15 cellular contexts compared by ENCODE assay signal in the genomic region with DNA sequence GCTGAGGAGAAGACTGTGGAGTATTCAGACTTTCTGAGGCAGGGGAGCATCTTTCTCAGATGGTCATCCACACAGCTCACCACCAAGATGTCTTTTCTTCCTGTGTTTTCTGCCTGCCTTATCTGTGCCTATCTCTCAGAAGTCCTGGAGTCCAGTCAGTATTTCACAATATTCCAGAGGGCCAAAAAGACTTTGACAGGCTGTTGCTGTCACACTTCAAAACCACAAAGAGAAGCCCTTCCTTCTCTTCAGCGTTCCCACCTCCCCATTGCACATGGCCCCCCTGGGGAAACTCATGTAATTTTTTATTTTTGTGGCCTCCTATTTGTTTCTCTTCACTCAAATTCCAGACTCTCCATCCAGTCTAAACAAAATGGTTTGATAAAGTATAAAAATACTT.
DNase-seq lines count a peak whose midpoint lies in the region; ATAC-seq and TF ChIP-seq lines count a peak whose summit lies in the region.
"Had no signal": no experiment of that assay in that cellular context is flagged by ENCODE, and none has a peak within 500 bp of the region (broad histone marks: within the 10 kb centered on the region; RNA-seq: fewer than 3 reads in every experiment).

No MANE protein-coding gene starts in this region.

- H3K9me1 ChIP-seq in IMR-90 (ENCODE audit: insufficient read depth, low read length) = no peaks in the 10 kb centered on the region

- no peak overlapping the region for H2AK5ac ChIP-seq in IMR-90 (ENCODE audit: low read depth, low read length)

- dilution Hi-C loops in IMR-90 (cut with HindIII; ENCODE audit: low sequenced_read_pairs, unreplicated experiment) = no loop called here

- no peak for TF ChIP-seq RAD21 in IMR-90 (IDR thresholded peaks at IDR 0.05; ENCODE audit: low read length)

- no peaks in the 10 kb centered on the region for H3K9me3 ChIP-seq in right atrium auricular region
- H3K9me3 ChIP-seq in IMR-90 (ENCODE audit: control insufficient read depth, insufficient read depth, low read length) = no peaks in the 10 kb centered on the region
- H3K9me3 ChIP-seq: BLaER1 treated with 17β-estradiol and CSF1 and Interleukin-3, amounts not matched to agents 10 nM and 100 nM had no signal

- H3K27ac ChIP-seq in right atrium auricular region (no peak overlapping the region), IMR-90 (ENCODE audit: insufficient read depth, low read length) (no peak overlapping the region)
- H3K27ac ChIP-seq: BLaER1 treated with 17β-estradiol and CSF1 and Interleukin-3, amounts not matched to agents 10 nM and 100 nM; GM23248 had no signal

- intact Hi-C loops in Right ventricle myocardium inferior (cut with DNase I) = no loop called here
- intact Hi-C loops in IMR-90 (cut with micrococcal nuclease) = no loop called here
- intact Hi-C loops in left cardiac atrium (cut with DNase I) = no loop called here
- intact Hi-C loops in sciatic nerve (cut with DNase I) = no loop called here

- H3K14ac ChIP-seq in IMR-90 (replicated peaks; ENCODE audit: low read depth, low read length) = no peak overlapping the region

- TF ChIP-seq POLR2A in IMR-90 (IDR thresholded peaks at IDR 0.05; ENCODE audit: low read depth, low read length) = no peak

- no peak overlapping the region for H2BK15ac ChIP-seq in IMR-90 (ENCODE audit: low read depth, low read length)

- H2AK9ac ChIP-seq in IMR-90 (replicated peaks; ENCODE audit: low read depth, low read length, poor library complexity) = no peak overlapping the region

- H3K4me3 ChIP-seq in right atrium auricular region (no peak overlapping the region), IMR-90 (ENCODE audit: insufficient read depth, low read depth, low read length) (no peak overlapping the region)
- H3K4me3 ChIP-seq: BLaER1 treated with 17β-estradiol and CSF1 and Interleukin-3, amounts not matched to agents 10 nM and 100 nM; GM12878; GM23248 had no signal

- BruUV-seq in IMR-90 (replicated peaks; lab: Mats Ljungman, UMichigan) = no TSS peak

- H3K4me1 ChIP-seq in right atrium auricular region (no peaks in the 10 kb centered on the region), IMR-90 (ENCODE audit: control insufficient read depth, insufficient read depth, low read length) (no peaks in the 10 kb centered on the region)
- H3K4me1 ChIP-seq: BLaER1 treated with 17β-estradiol and CSF1 and Interleukin-3, amounts not matched to agents 10 nM and 100 nM had no signal

- no peak for TF ChIP-seq CTCF in right atrium auricular region (IDR thresholded peaks at IDR 0.05)
- TF ChIP-seq CTCF in IMR-90 (conservative IDR thresholded peaks at IDR 0.05; ENCODE audit: low read depth, low read length) = no peak

- H3K27me3 ChIP-seq in right atrium auricular region (no peaks in the 10 kb centered on the region), IMR-90 (ENCODE audit: control insufficient read depth, insufficient read depth, low read length) (no peaks in the 10 kb centered on the region)
- H3K27me3 ChIP-seq: BLaER1 treated with 17β-estradiol and CSF1 and Interleukin-3, amounts not matched to agents 10 nM and 100 nM had no signal

- CTCF ChIA-PET in IMR-90 (lab: Yijun Ruan, JAX) = no interaction called here

- H2BK5ac ChIP-seq in IMR-90 (ENCODE audit: low read depth, low read length, poor library complexity, severe bottlenecking) = no peak overlapping the region

- no peaks in the 10 kb centered on the region for H3K79me1 ChIP-seq in IMR-90 (ENCODE audit: low read depth in 1 of 2, low read length in 2 of 2)

- no peak overlapping the region for H3K56ac ChIP-seq in IMR-90 (ENCODE audit: extremely low read depth, insufficient read depth, low read length)

- H4K20me1 ChIP-seq in IMR-90 (ENCODE audit: insufficient read depth, low read length) = no peaks in the 10 kb centered on the region
- H4K20me1 ChIP-seq: BLaER1 treated with 17β-estradiol and CSF1 and Interleukin-3, amounts not matched to agents 10 nM and 100 nM had no signal

- no peak overlapping the region for H3K4me2 ChIP-seq in IMR-90 (ENCODE audit: low read depth, low read length)
- H3K4me2 ChIP-seq: BLaER1 treated with 17β-estradiol and CSF1 and Interleukin-3, amounts not matched to agents 10 nM and 100 nM had no signal

- no peak overlapping the region for H4K8ac ChIP-seq in IMR-90 (ENCODE audit: low read depth in 2 of 2, low read length in 2 of 2)

- H4K5ac ChIP-seq in IMR-90 (ENCODE audit: low read depth, low read length) = no peak overlapping the region

- H2BK20ac ChIP-seq in IMR-90 (ENCODE audit: low read depth, low read length) = no peak overlapping the region

- no peak overlapping the region for H2AFZ ChIP-seq in IMR-90 (replicated peaks; ENCODE audit: low read length, poor library complexity)
- H2AFZ ChIP-seq: GM23248 had no signal

- H3K23ac ChIP-seq in IMR-90 (ENCODE audit: low read depth, low read length) = no peak overlapping the region

- in situ Hi-C loops in IMR-90 (cut with MboI; ENCODE audit: low sequenced_read_pairs) = no loop called here

- H4K91ac ChIP-seq in IMR-90 (ENCODE audit: insufficient read depth, low read depth, low read length) = no peak overlapping the region

- WGBS in IMR-90 (ENCODE audit: extremely low coverage in 2 of 2, insufficient read length in 1 of 2), 2 experiments = no CpG with 5 or more reads among the region's 1 CpG

- H3K4ac ChIP-seq in IMR-90 (ENCODE audit: low read depth, low read length) = no peak overlapping the region

- POLR2A ChIA-PET in IMR-90 (lab: Charles Lee; ENCODE audit: unreplicated experiment) = no interaction called here

- no peak overlapping the region for H3K9ac ChIP-seq in IMR-90 (ENCODE audit: low read depth, low read length)
- H3K9ac ChIP-seq: BLaER1 treated with 17β-estradiol and CSF1 and Interleukin-3, amounts not matched to agents 10 nM and 100 nM; GM23248 had no signal

- no peak overlapping the region for H3K18ac ChIP-seq in IMR-90 (ENCODE audit: low read depth, low read length)

- peak; percentile 13 for ATAC-seq in Right ventricle myocardium inferior
- no peak for ATAC-seq in IMR-90 (ENCODE audit: low read depth)
- ATAC-seq in left cardiac atrium = peak; percentile 19 to 30
- ATAC-seq in sciatic nerve = peak; percentile 48
- no peak for ATAC-seq in HG03196 (IDR thresholded peaks at IDR 0.05; ENCODE audit: unreplicated experiment)
- ATAC-seq: GM12878, HCT116 had no signal

- H2BK120ac ChIP-seq in IMR-90 (ENCODE audit: low read depth, low read length) = no peak overlapping the region

- DNase-seq in Right ventricle myocardium inferior (ENCODE audit: missing footprints) (no peak), right atrium auricular region (ENCODE audit: low spot score) (no peak), IMR-90 (no peak), left cardiac atrium (no peak), sciatic nerve (ENCODE audit: low spot score) (no peak), AG08395 (ENCODE audit: low spot score) (no peak)
- no peak for DNase-seq in NK-92 treated with Interleukin-12 subunit alpha and Interleukin-12 subunit beta, amount 100 ng/mL, for 24 hours (lab: John Stamatoyannopoulos, UW)
- DNase-seq: 8988T; CD4-positive, CD25-positive, alpha-beta regulatory T cell; DMS79; GM23248 had no signal

- H3K36me3 ChIP-seq in right atrium auricular region (no peaks in the 10 kb centered on the region), IMR-90 (ENCODE audit: control insufficient read depth, insufficient read depth, low read length) (no peaks in the 10 kb centered on the region)
- H3K36me3 ChIP-seq: BLaER1 treated with 17β-estradiol and CSF1 and Interleukin-3, amounts not matched to agents 10 nM and 100 nM had no signal

TF ChIP-seq in IMR-90, 13 proteins besides CTCF, POLR2A, EP300 and RAD21:
- TF ChIP-seq CEBPB (IDR thresholded peaks at IDR 0.05; ENCODE audit: low read depth, low read length) = 0 out of 2 replicates have a peak, but pooled peaks have one; percentile 38
- TF ChIP-seq MAFK (IDR thresholded peaks at IDR 0.05; ENCODE audit: low read depth, low read length) = no peak
TF ChIP-seq in IMR-90: peak in this region for 1.

Comparison
In these comparisons a context has a peak if more than half of its experiments do, and no peak if none do; other contexts are left out.
1. ATAC-seq: peak in Right ventricle myocardium inferior (single experiment), left cardiac atrium (2 of 2) and sciatic nerve (single experiment); none in IMR-90 (single experiment) and HG03196 (single experiment).